ENCODE assay signal across 8 cellular contexts in the genomic region with DNA sequence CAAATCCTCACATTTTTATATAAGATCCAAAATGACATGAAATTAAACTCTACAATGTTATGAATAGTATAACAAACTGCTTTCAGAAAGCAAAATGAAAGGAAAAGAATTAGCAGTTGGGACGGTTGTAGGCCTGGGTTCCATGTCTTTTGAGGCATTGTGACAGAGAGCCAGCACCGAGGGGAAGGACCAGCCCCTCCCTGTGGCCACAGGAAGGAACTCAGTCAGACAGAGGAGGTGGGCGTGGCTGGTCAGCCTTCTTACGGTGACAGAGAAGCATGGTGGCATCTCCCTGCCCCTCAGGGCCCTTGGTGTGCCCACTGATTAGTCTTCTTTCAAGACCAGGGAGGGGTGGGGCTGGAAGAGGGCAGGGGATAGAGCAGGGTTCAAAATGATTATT. TPM values are rescaled to one million over a fixed set of nuclear protein-coding genes. Genes with fewer than 3 reads are reported as not detected.
DNase-seq lines count a peak whose midpoint lies in the region; ATAC-seq and TF ChIP-seq lines count a peak whose summit lies in the region.

No MANE protein-coding gene starts in this region.

- no peaks in the 10 kb centered on the region for H4K20me1 ChIP-seq in PC-3 (ENCODE audit: low read length)

- no peaks in the 10 kb centered on the region for H3F3A ChIP-seq in PC-3 (ENCODE audit: low read length, unreplicated experiment)

- no peaks in the 10 kb centered on the region for H3K36me3 Mint-ChIP-seq in activated naive CD8-positive, alpha-beta T cell

- H3K4me2 ChIP-seq in PC-3 (ENCODE audit: low read length), result no peak overlapping the region

- no TSS peak for BruUV-seq in PC-3 (replicated peaks; lab: Mats Ljungman, UMichigan)

- POLR2A ChIA-PET in PC-3 (lab: Charles Lee; ENCODE audit: unreplicated experiment), result no interaction called here

- H3K9me3 Mint-ChIP-seq in activated naive CD8-positive, alpha-beta T cell (ENCODE audit: low read depth), result no peaks in the 10 kb centered on the region

- no peaks in the 10 kb centered on the region for H3K79me2 ChIP-seq in PC-3 (ENCODE audit: low read length)

- TF ChIP-seq CTCF in PC-3 (conservative IDR thresholded peaks at IDR 0.05; ENCODE audit: low read depth, low read length), result peak; percentile 39

- no peak overlapping the region for H3K4me3 ChIP-seq in PC-3 (ENCODE audit: low read length)

- peaks cover 24% of the 10 kb centered on the region for H3K4me1 ChIP-seq in PC-3 (ENCODE audit: insufficient read depth, low read length)

- H3K27me3 Mint-ChIP-seq in activated naive CD8-positive, alpha-beta T cell, result no peaks in the 10 kb centered on the region

- no peak overlapping the region for H3K27ac ChIP-seq in PC-3 (ENCODE audit: low read length)

- H3K9ac ChIP-seq in PC-3 (ENCODE audit: low read length), result no peak overlapping the region

- ATAC-seq in HG02981 (IDR thresholded peaks at IDR 0.05; ENCODE audit: unreplicated experiment) (peak; percentile 64), PC-3 (no peak), GM18867 (IDR thresholded peaks at IDR 0.05; ENCODE audit: unreplicated experiment) (no peak)

- H3K36me3 ChIP-seq in PC-3 (ENCODE audit: low read depth, low read length), result no peaks in the 10 kb centered on the region

- CTCF ChIA-PET in PC-3 (lab: Charles Lee), result no interaction called here

- peaks cover 42% of the 10 kb centered on the region for H3K4me1 Mint-ChIP-seq in activated naive CD8-positive, alpha-beta T cell (ENCODE audit: low read depth)

- peak; percentile 43 for DNase-seq in activated CD8-positive, alpha-beta memory T cell treated with anti-CD3 and anti-CD28 coated beads, Interleukin-2, amount 50 U/mL, for 4 hours
- DNase-seq in activated CD8-positive, alpha-beta memory T cell treated with anti-CD3 and anti-CD28 coated beads for 24 hours, result no peak
- DNase-seq in PC-3, result peak; percentile 37
- peak; percentile 41 for DNase-seq in kidney tubule cell (ENCODE audit: low spot score)
- DNase-seq in SHP77 treated with DMSO at 0.1 percent for 48 hours (lab: John Stamatoyannopoulos, UW), result no peak

- no peaks in the 10 kb centered on the region for H3K9me2 ChIP-seq in PC-3 (replicated peaks; ENCODE audit: low read length)

- H3K4me3 Mint-ChIP-seq in activated naive CD8-positive, alpha-beta T cell, result no peak overlapping the region

- H2AFZ ChIP-seq in PC-3 (ENCODE audit: low read length), result no peak overlapping the region

- peak overlapping the region; percentile 78 for H3K27ac Mint-ChIP-seq in activated naive CD8-positive, alpha-beta T cell

- no peaks in the 10 kb centered on the region for H3K27me3 ChIP-seq in PC-3 (ENCODE audit: low read length)

- H3K9me3 ChIP-seq in PC-3 (ENCODE audit: low read length), result no peaks in the 10 kb centered on the region

- intact Hi-C loops in PC-3 (cut with micrococcal nuclease), result no loop called here

RNA-seq across cellular contexts. Expression of gene ZNF319, which starts 5.7 kb away (rescaled TPM):
- 2.2 TPM in 2 replicates for total RNA-seq in PC-3 (2014; rRNA removed)

RNA-seq across cellular contexts. Expression of gene USB1, which starts 6.4 kb away (rescaled TPM):
- 18.7 and 25.1 TPM in 2 replicates for total RNA-seq in PC-3 (2014; rRNA removed)

RNA-seq across cellular contexts. Expression of gene CNGB1, which starts 23.9 kb away (rescaled TPM):
- total RNA-seq in PC-3 (2014; rRNA removed), result 0.04 TPM in 1 of 2 replicates, not detected in the other

RNA-seq across cellular contexts. Expression of gene MMP15, which starts 30.8 kb away (rescaled TPM):
- total RNA-seq in PC-3 (2014; rRNA removed), result 6.3 and 9.4 TPM in 2 replicates

Comparison
In these comparisons a context has a peak if more than half of its experiments do, and no peak if none do; other contexts are left out.
1. DNase-seq: peak in activated CD8-positive, alpha-beta memory T cell treated with anti-CD3 and anti-CD28 coated beads, Interleukin-2, amount 50 U/mL, for 4 hours (single experiment), PC-3 (single experiment) and kidney tubule cell (single experiment); none in activated CD8-positive, alpha-beta memory T cell treated with anti-CD3 and anti-CD28 coated beads for 24 hours (single experiment) and SHP77 treated with DMSO at 0.1 percent for 48 hours (single experiment).